21 cellular contexts compared by ENCODE assay signal in the genomic region with DNA sequence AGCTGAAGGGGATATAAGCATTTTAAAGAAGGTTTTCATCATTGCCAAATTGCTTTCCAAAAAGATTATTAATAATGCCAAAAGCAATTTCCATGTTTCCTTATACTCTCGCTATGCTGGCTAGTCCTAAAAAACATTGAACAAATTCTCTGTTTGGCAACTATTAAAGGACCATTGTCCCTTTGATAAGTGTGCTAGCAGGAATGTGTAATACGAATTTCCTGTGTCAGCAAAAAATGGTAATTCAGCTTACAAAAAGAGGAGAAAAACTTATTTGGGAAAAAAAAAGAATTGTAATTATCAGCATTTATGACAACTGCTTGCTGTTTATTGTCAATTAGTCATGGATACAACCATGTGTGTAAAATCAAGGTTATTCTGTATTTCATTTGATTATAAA.
"Had no signal": no experiment of that assay in that cellular context is flagged by ENCODE, and none has a peak within 500 bp of the region (broad histone marks: within the 10 kb centered on the region; RNA-seq: fewer than 3 reads in every experiment).

No MANE protein-coding gene starts in this region.

- H3K9me3 ChIP-seq: ascending aorta, gastrocnemius medialis, left lung, tibial artery had no signal

- H3K27me3 Mint-ChIP-seq: activated CD4-positive, alpha-beta T cell treated with anti-CD3 and anti-CD28 coated beads, Interleukin-2, amount 10 ng/mL, durations not matched to agents 7 days and 5 days; activated naive CD4-positive, alpha-beta T cell treated with anti-CD3 and anti-CD28 coated beads, Interleukin-2, amount 10 ng/mL, durations not matched to agents 7 days and 5 days; central memory CD8-positive, alpha-beta T cell had no signal

- H3K27ac Mint-ChIP-seq: activated CD4-positive, alpha-beta T cell treated with anti-CD3 and anti-CD28 coated beads, Interleukin-2, amount 10 ng/mL, durations not matched to agents 7 days and 5 days; activated naive CD4-positive, alpha-beta T cell treated with anti-CD3 and anti-CD28 coated beads, Interleukin-2, amount 10 ng/mL, durations not matched to agents 7 days and 5 days; mesothelial cell of epicardium; nephron progenitor cell had no signal

- H3K36me3 ChIP-seq: ascending aorta, gastrocnemius medialis, tibial artery had no signal

- H3K9me3 Mint-ChIP-seq: activated CD4-positive, alpha-beta T cell treated with anti-CD3 and anti-CD28 coated beads, Interleukin-2, amount 10 ng/mL, durations not matched to agents 7 days and 5 days; activated naive CD4-positive, alpha-beta T cell treated with anti-CD3 and anti-CD28 coated beads, Interleukin-2, amount 10 ng/mL, durations not matched to agents 7 days and 5 days; central memory CD8-positive, alpha-beta T cell; mesothelial cell of epicardium; nephron progenitor cell had no signal

- H3K27ac ChIP-seq: ascending aorta, gastrocnemius medialis, left lung, tibial artery had no signal

- H3K4me3 ChIP-seq: ascending aorta, gastrocnemius medialis, left lung, tibial artery had no signal

- H3K27me3 ChIP-seq: ascending aorta, gastrocnemius medialis, left lung, tibial artery had no signal

- ATAC-seq: gastrocnemius medialis, left lung had no signal

- DNase-seq: activated CD4-positive, alpha-beta T cell treated with anti-CD3 and anti-CD28 coated beads, Interleukin-2, amount 10 ng/mL, durations not matched to agents 7 days and 5 days; activated CD8-positive, alpha-beta memory T cell treated with anti-CD3 and anti-CD28 coated beads, Interleukin-2, amount 50 U/mL, for 4 hours; activated effector memory CD4-positive, alpha-beta T cell treated with Interleukin-2 at 50 U/mL for 16 hours; activated naive CD4-positive, alpha-beta T cell treated with anti-CD3 and anti-CD28 coated beads, Interleukin-2, amount 10 ng/mL, durations not matched to agents 7 days and 5 days; activated T-cell treated with anti-CD3 and anti-CD28 coated beads, Interleukin-2, amount 50 U/mL, for 48 hours; cortex of kidney; erythroblast; gastrocnemius medialis; head of caudate nucleus; kidney; left lung; nephron progenitor cell; nucleus accumbens; retina; stimulated activated naive CD8-positive, alpha-beta T cell treated with anti-CD3 and anti-CD28 coated beads, Interleukin-15, Interleukin-2, amounts not matched to agents 100 U/mL and 50 U/mL, for 24 hours; substantia nigra; T1000; tibial artery had no signal

- H3K4me3 Mint-ChIP-seq: activated CD4-positive, alpha-beta T cell treated with anti-CD3 and anti-CD28 coated beads, Interleukin-2, amount 10 ng/mL, durations not matched to agents 7 days and 5 days; activated naive CD4-positive, alpha-beta T cell treated with anti-CD3 and anti-CD28 coated beads, Interleukin-2, amount 10 ng/mL, durations not matched to agents 7 days and 5 days; central memory CD8-positive, alpha-beta T cell; mesothelial cell of epicardium; nephron progenitor cell had no signal
